13 cellular contexts compared by ENCODE assay signal in the genomic region with DNA sequence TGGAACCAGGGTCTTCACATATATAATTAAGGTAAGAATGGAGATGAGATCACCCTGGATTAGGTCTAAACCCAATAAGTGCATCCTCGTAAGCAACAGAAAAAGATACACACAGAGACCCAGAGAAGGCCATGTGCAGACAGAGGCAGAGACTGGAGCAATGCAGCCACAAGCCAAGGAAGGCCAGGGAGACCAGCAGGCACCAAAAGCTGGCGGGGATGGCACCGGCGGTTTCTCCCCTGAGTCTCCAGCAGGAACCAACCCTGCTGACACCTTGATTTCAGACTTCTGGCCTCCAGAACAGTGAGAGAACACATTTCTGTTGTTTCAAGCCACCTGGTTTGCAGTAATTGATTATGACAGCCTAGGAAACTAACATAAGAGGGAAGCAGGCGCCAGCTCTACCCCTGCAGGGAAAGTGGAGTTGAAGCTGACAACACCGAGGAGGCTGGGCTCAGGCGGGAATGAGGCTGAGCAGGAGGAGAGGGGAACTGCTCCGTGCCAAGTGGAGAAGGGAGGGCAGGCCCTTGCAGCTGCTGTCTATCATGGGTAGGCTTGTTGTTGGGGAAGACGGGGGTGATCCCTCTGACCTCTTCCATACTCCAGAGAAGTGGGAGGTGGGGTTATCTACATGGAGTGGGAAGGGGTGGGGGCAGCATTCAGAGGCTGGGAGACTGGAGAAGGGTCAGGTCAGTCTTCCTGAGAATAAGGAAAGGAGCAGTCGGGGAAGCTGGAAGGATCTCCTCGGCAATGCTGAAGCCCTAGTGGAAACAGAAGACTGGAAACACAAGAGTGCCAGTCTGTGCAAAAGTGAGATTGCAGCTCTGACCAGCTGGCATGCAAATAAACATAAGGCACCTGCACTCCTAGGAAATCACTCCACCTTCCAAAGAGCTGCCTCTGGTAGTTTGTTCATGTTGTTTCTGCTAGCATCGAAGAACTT.
A peak's percentile ranks its signal among the peaks of the same experiment; 100 is the strongest.
DNase-seq lines count a peak whose midpoint lies in the region; ATAC-seq and TF ChIP-seq lines count a peak whose summit lies in the region.
"Had no signal": no experiment of that assay in that cellular context is flagged by ENCODE, and none has a peak within 500 bp of the region (broad histone marks: within the 10 kb centered on the region; RNA-seq: fewer than 3 reads in every experiment).

No MANE protein-coding gene starts in this region.

- no peak for ATAC-seq in T-helper 17 cell
- no peak for ATAC-seq in natural killer cell
- no peak for ATAC-seq in foreskin keratinocyte
- ATAC-seq in GM21526 (IDR thresholded peaks at IDR 0.05; ENCODE audit: low FRiP score, unreplicated experiment): no peak

- DNase-seq in DMS153 (lab: John Stamatoyannopoulos, UW): peak; percentile 8
- DNase-seq in DMS153 treated with DMSO at 0.1 percent for 48 hours (lab: John Stamatoyannopoulos, UW; ENCODE audit: unreplicated experiment): no peak
- peak; percentile 56 to 77 (median 75) for DNase-seq in NCI-H1417 (lab: John Stamatoyannopoulos, UW)
- DNase-seq in T-helper 17 cell: no peak
- no peak for DNase-seq in natural killer cell
- no peak for DNase-seq in foreskin keratinocyte
- no peak for DNase-seq in ureter (ENCODE audit: low spot score)
- DNase-seq: stimulated activated CD4-positive, alpha-beta T cell treated with anti-CD3 and anti-CD28 coated beads, Interleukin-15, amount 100 ng/mL, for 24 hours; SW 1271 had no signal

- no peaks in the 10 kb centered on the region for H3K9me3 ChIP-seq in T-helper 17 cell (ENCODE audit: control insufficient read depth, low read length, poor library complexity, severe bottlenecking)
- H3K9me3 ChIP-seq: suprapubic skin had no signal

- H3K27me3 Mint-ChIP-seq in T-helper 17 cell (no peaks in the 10 kb centered on the region), natural killer cell (ENCODE audit: low read depth in 2 of 2) (no peaks in the 10 kb centered on the region)

- H3K4me1 ChIP-seq in foreskin keratinocyte: no peaks in the 10 kb centered on the region

- no peak overlapping the region for H3K27ac ChIP-seq in foreskin keratinocyte
- H3K27ac ChIP-seq: 22Rv1, suprapubic skin had no signal

- intact Hi-C loops in natural killer cell (cut with micrococcal nuclease): no loop called here

- H3K27ac Mint-ChIP-seq in T-helper 17 cell (peak overlapping the region; percentile 21), natural killer cell (peak overlapping the region; percentile 69 to 82)

- H3K9me3 Mint-ChIP-seq in natural killer cell: no peaks in the 10 kb centered on the region

- H3K27me3 ChIP-seq in foreskin keratinocyte: peaks cover 52% of the 10 kb centered on the region
- H3K27me3 ChIP-seq: dorsolateral prefrontal cortex, suprapubic skin had no signal

- peak overlapping the region; percentile 52 for H3K4me3 Mint-ChIP-seq in T-helper 17 cell
- peak overlapping the region; percentile 21 for H3K4me3 Mint-ChIP-seq in natural killer cell

- TF ChIP-seq CTCF in natural killer cell (IDR thresholded peaks at IDR 0.05): no peak
- TF ChIP-seq CTCF in foreskin keratinocyte (conservative IDR thresholded peaks at IDR 0.05): no peak

- H3K4me1 Mint-ChIP-seq in T-helper 17 cell (peaks cover 37% of the 10 kb centered on the region), natural killer cell (peaks cover 45 to 58% of the 10 kb centered on the region in 2 donors)

- H3K36me3 Mint-ChIP-seq in T-helper 17 cell (ENCODE audit: low read depth) (peaks cover 9% of the 10 kb centered on the region), natural killer cell (peaks cover 8% of the 10 kb centered on the region)

Comparison
In these comparisons a context has a peak if more than half of its experiments do, and no peak if none do; other contexts are left out.
1. DNase-seq: peak in DMS153 (single experiment) and NCI-H1417 (3 of 3); none in DMS153 treated with DMSO at 0.1 percent for 48 hours (single experiment), T-helper 17 cell (0 of 3), natural killer cell (single experiment), foreskin keratinocyte (0 of 2) and ureter (single experiment).